ENCODE assay signal across 15 cellular contexts in the genomic region with DNA sequence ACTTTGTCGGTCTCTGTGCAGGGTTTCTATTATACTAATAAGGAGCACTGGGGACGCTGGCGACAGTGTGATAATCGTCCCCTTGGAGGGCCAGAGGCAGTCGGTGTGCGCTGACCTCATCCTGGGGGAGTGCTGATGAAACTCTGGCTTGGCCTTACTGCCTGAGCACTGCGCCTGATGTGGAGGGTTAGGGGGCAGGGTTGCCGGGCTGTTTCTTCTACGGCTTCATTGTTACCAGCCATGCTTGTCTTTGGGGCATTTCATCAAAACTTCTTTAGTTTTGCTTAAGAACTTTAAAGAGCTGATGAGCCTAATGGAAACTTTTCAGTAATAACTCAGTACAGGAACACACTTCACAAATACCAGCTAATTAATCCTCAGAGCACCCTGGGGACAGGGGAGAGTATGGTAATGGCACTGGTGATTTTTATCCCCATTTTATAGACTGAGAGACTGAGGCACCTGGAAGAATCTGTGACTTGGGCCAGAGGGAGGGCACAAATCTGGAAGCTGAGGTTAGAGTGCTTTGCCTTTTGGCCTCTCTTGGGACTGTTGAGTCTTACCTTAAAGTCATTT.
A peak's percentile ranks its signal among the peaks of the same experiment; 100 is the strongest.
DNase-seq lines count a peak whose midpoint lies in the region; ATAC-seq, FAIRE-seq and TF ChIP-seq lines count a peak whose summit lies in the region.
"Had no signal": no experiment of that assay in that cellular context is flagged by ENCODE, and none has a peak within 500 bp of the region (broad histone marks: within the 10 kb centered on the region; RNA-seq: fewer than 3 reads in every experiment).

No MANE protein-coding gene starts in this region.

- peaks cover 29% of the 10 kb centered on the region for H4K20me1 ChIP-seq in astrocyte (ENCODE audit: insufficient read depth, low read length)

- H3K27ac ChIP-seq in astrocyte (ENCODE audit: low read depth, low read length) (no peak overlapping the region), body of pancreas (no peak overlapping the region), vagina (no peak overlapping the region)
- H3K27ac ChIP-seq: left lung, neutrophil, spleen had no signal

- no peaks in the 10 kb centered on the region for H3K9me3 Mint-ChIP-seq in natural killer cell
- H3K9me3 Mint-ChIP-seq in natural killer cell treated with Interleukin-12 subunit alpha and Interleukin-12 subunit beta and Interleukin-15 and Interleukin-18, amount 100 ng/mL, for 72 hours: no peaks in the 10 kb centered on the region
- peaks cover 2% of the 10 kb centered on the region for H3K9me3 Mint-ChIP-seq in astrocyte (ENCODE audit: unreplicated experiment)
- peaks cover 2% of the 10 kb centered on the region for H3K9me3 Mint-ChIP-seq in memory B cell

- H3K4me1 Mint-ChIP-seq in natural killer cell (peaks cover 27 to 29% of the 10 kb centered on the region in 2 donors), astrocyte (ENCODE audit: low read depth, unreplicated experiment) (peaks cover 16% of the 10 kb centered on the region), memory B cell (peaks cover 29% of the 10 kb centered on the region)
- peaks cover 16 to 21% of the 10 kb centered on the region in 2 donors for H3K4me1 Mint-ChIP-seq in natural killer cell treated with Interleukin-12 subunit alpha and Interleukin-12 subunit beta and Interleukin-15 and Interleukin-18, amount 100 ng/mL, for 72 hours (ENCODE audit: low read depth in 2 of 2)

- no peak for FAIRE-seq in astrocyte (lab: Jason Lieb, UNC)

- ATAC-seq in natural killer cell: no peak
- ATAC-seq in natural killer cell treated with Interleukin-12 subunit alpha and Interleukin-12 subunit beta and Interleukin-15 and Interleukin-18, amount 100 ng/mL, for 72 hours: no peak
- no peak for ATAC-seq in memory B cell (ENCODE audit: low read depth)
- ATAC-seq in body of pancreas: no peak
- no peak for ATAC-seq in HG02678 (IDR thresholded peaks at IDR 0.05; ENCODE audit: unreplicated experiment)
- no peak for ATAC-seq in HG03521 (IDR thresholded peaks at IDR 0.05; ENCODE audit: unreplicated experiment)
- ATAC-seq: activated CD4-positive, CD25-positive, alpha-beta regulatory T cell treated with anti-CD3 and anti-CD28 coated beads, Interleukin-2, amount 50 U/mL, for 24 hours; left lung had no signal

- TF ChIP-seq POLR2A in body of pancreas (IDR thresholded peaks at IDR 0.05) (no peak), vagina (IDR thresholded peaks at IDR 0.05) (no peak)

- H3K4me3 ChIP-seq in astrocyte (ENCODE audit: insufficient read depth, low read depth, low read length): no peak overlapping the region
- H3K4me3 ChIP-seq in body of pancreas: no peak overlapping the region
- H3K4me3 ChIP-seq in vagina: no peak overlapping the region
- H3K4me3 ChIP-seq: left lung, spleen had no signal

- DNase-seq in natural killer cell (no peak), astrocyte (ENCODE audit: low read depth) (no peak), memory B cell (ENCODE audit: low spot score in 2 of 2) (no peak), body of pancreas (no peak), vagina (ENCODE audit: extremely low spot score in 2 of 2) (no peak)
- DNase-seq in natural killer cell treated with Interleukin-12 subunit alpha and Interleukin-12 subunit beta and Interleukin-15 and Interleukin-18, amount 100 ng/mL, for 72 hours (ENCODE audit: low spot score): no peak
- DNase-seq: DMS153, head of caudate nucleus, left lung, NCI-H1105 treated with DMSO at 0.1 percent for 48 hours, spleen had no signal

- intact Hi-C loops in natural killer cell (cut with micrococcal nuclease): no loop called here
- intact Hi-C loops in body of pancreas (cut with DNase I): no loop called here
- intact Hi-C loops in vagina (cut with DNase I): no loop called here

- H3K36me3 Mint-ChIP-seq in natural killer cell (no peaks in the 10 kb centered on the region), astrocyte (ENCODE audit: low read depth, unreplicated experiment) (no peaks in the 10 kb centered on the region), memory B cell (peaks cover 9% of the 10 kb centered on the region)
- H3K36me3 Mint-ChIP-seq in natural killer cell treated with Interleukin-12 subunit alpha and Interleukin-12 subunit beta and Interleukin-15 and Interleukin-18, amount 100 ng/mL, for 72 hours: no peaks in the 10 kb centered on the region

- H3K27me3 Mint-ChIP-seq in natural killer cell (ENCODE audit: low read depth in 2 of 2): no peaks in the 10 kb centered on the region
- H3K27me3 Mint-ChIP-seq in natural killer cell treated with Interleukin-12 subunit alpha and Interleukin-12 subunit beta and Interleukin-15 and Interleukin-18, amount 100 ng/mL, for 72 hours: no peaks in the 10 kb centered on the region
- no peaks in the 10 kb centered on the region for H3K27me3 Mint-ChIP-seq in astrocyte (ENCODE audit: low read depth, unreplicated experiment)
- H3K27me3 Mint-ChIP-seq in memory B cell: no peaks in the 10 kb centered on the region

- H3K9ac ChIP-seq in astrocyte (ENCODE audit: low read length): no peak overlapping the region

- no peaks in the 10 kb centered on the region for H3K9me3 ChIP-seq in astrocyte (ENCODE audit: insufficient read depth, low read depth, low read length)
- no peaks in the 10 kb centered on the region for H3K9me3 ChIP-seq in body of pancreas
- H3K9me3 ChIP-seq in vagina: no peaks in the 10 kb centered on the region
- H3K9me3 ChIP-seq: left lung, neutrophil, spleen had no signal

- H3K79me2 ChIP-seq in astrocyte (ENCODE audit: insufficient read depth, low read length): no peaks in the 10 kb centered on the region

- H3K4me1 ChIP-seq in astrocyte (ENCODE audit: insufficient read depth, low read length) (no peaks in the 10 kb centered on the region), body of pancreas (no peaks in the 10 kb centered on the region), vagina (no peaks in the 10 kb centered on the region)

- peak overlapping the region; percentile 10 for H3K27ac Mint-ChIP-seq in natural killer cell
- no peak overlapping the region for H3K27ac Mint-ChIP-seq in natural killer cell treated with Interleukin-12 subunit alpha and Interleukin-12 subunit beta and Interleukin-15 and Interleukin-18, amount 100 ng/mL, for 72 hours
- peak overlapping the region; percentile 75 for H3K27ac Mint-ChIP-seq in astrocyte (ENCODE audit: unreplicated experiment)
- peak overlapping the region; percentile 18 for H3K27ac Mint-ChIP-seq in memory B cell

- no peak overlapping the region for H3K4me2 ChIP-seq in astrocyte (ENCODE audit: low read length)

- H3K4me3 Mint-ChIP-seq in natural killer cell (no peak overlapping the region), astrocyte (ENCODE audit: unreplicated experiment) (no peak overlapping the region), memory B cell (no peak overlapping the region)
- H3K4me3 Mint-ChIP-seq in natural killer cell treated with Interleukin-12 subunit alpha and Interleukin-12 subunit beta and Interleukin-15 and Interleukin-18, amount 100 ng/mL, for 72 hours: no peak overlapping the region

- TF ChIP-seq CTCF in natural killer cell (IDR thresholded peaks at IDR 0.05) (no peak), astrocyte (IDR thresholded peaks at IDR 0.05; ENCODE audit: insufficient read depth, low read depth, low read length) (no peak), body of pancreas (IDR thresholded peaks at IDR 0.05) (no peak), vagina (IDR thresholded peaks at IDR 0.05) (no peak)

- no peaks in the 10 kb centered on the region for H3K36me3 ChIP-seq in astrocyte (ENCODE audit: insufficient read depth, low read length)
- H3K36me3 ChIP-seq in body of pancreas (replicated peaks in 1 of 2; ENCODE audit: insufficient read depth in 1 of 2, low read depth in 2 of 2): no peaks in the 10 kb centered on the region
- H3K36me3 ChIP-seq in vagina: no peaks in the 10 kb centered on the region
- H3K36me3 ChIP-seq: left lung, neutrophil had no signal

- no peaks in the 10 kb centered on the region for H3K27me3 ChIP-seq in astrocyte (ENCODE audit: insufficient read depth, low read length)
- H3K27me3 ChIP-seq in body of pancreas: no peaks in the 10 kb centered on the region
- no peaks in the 10 kb centered on the region for H3K27me3 ChIP-seq in vagina
- H3K27me3 ChIP-seq: left lung, neutrophil, spleen had no signal

- 91 to 100% methylated on average over 1 to 9 of the region's 9 CpGs for WGBS in body of pancreas, 2 donors

- no peak overlapping the region for H2AFZ ChIP-seq in astrocyte (ENCODE audit: low read depth, low read length)

Comparison
In these comparisons a context has a peak if more than half of its experiments do, and no peak if none do; other contexts are left out.
1. H3K27ac Mint-ChIP-seq: peak in natural killer cell (2 of 2), astrocyte (single experiment) and memory B cell (single experiment); none in natural killer cell treated with Interleukin-12 subunit alpha and Interleukin-12 subunit beta and Interleukin-15 and Interleukin-18, amount 100 ng/mL, for 72 hours (0 of 2).